In genomic region chrX:71098951-71099506, GRCh38 we compare ENCODE assay signal across 24 cellular contexts. TPM values are rescaled to one million over a fixed set of nuclear protein-coding genes. Genes with fewer than 3 reads are reported as not detected.
DNase-seq lines count a peak whose midpoint lies in the region; ATAC-seq and TF ChIP-seq lines count a peak whose summit lies in the region.
"Had no signal": no experiment of that assay in that cellular context is flagged by ENCODE, and none has a peak within 500 bp of the region (broad histone marks: within the 10 kb centered on the region; RNA-seq: fewer than 3 reads in every experiment).

No MANE protein-coding gene starts in this region.

- peaks cover 64% of the 10 kb centered on the region for H3K4me1 Mint-ChIP-seq in activated naive CD8-positive, alpha-beta T cell (ENCODE audit: low read depth)
- peaks cover 49% of the 10 kb centered on the region for H3K4me1 Mint-ChIP-seq in activated naive CD8-positive, alpha-beta T cell treated with anti-CD3 and anti-CD28 coated beads for 36 hours
- H3K4me1 Mint-ChIP-seq in WTC11 (peaks cover 52% of the 10 kb centered on the region), chondrocyte (ENCODE audit: low read depth) (peaks cover 12% of the 10 kb centered on the region)

- no peak; the same call in 1 of the 2 replicates for ATAC-seq in WTC11
- ATAC-seq: esophagus mucosa, HepG2 had no signal

- CTCF ChIA-PET in WTC11 (lab: Charles Lee): interaction anchor here (0.7 to 1.1 kb wide), 5 partner anchors 9 to 155 kb away, joined by 3 to 6 read pairs (median 4); partner anchors contain the start of genes MED12 and ZMYM3

- H3K36me3 ChIP-seq in mucosa of stomach (ENCODE audit: control insufficient read depth, insufficient read depth, low read length): no peaks in the 10 kb centered on the region
- H3K36me3 ChIP-seq: HAP-1, vagina had no signal

- DNase-seq in activated naive CD8-positive, alpha-beta T cell treated with anti-CD3 and anti-CD28 coated beads for 36 hours: no peak
- DNase-seq in WTC11 (ENCODE audit: low spot score): peak; percentile 26
- no peak for DNase-seq in NCI-H82 (lab: John Stamatoyannopoulos, UW)
- no peak for DNase-seq in chondrocyte (ENCODE audit: low spot score)
- DNase-seq in NCI-H1092 treated with DMSO at 0.1 percent for 48 hours (lab: John Stamatoyannopoulos, UW): no peak
- DNase-seq in hippocampal formation (lab: John Stamatoyannopoulos, UW): no peak
- DNase-seq: cerebellar nuclear complex, DMS153, NCI-H1417 treated with DMSO at 0.1 percent for 48 hours, retina had no signal

- H3K27me3 Mint-ChIP-seq in activated naive CD8-positive, alpha-beta T cell: no peaks in the 10 kb centered on the region
- H3K27me3 Mint-ChIP-seq in activated naive CD8-positive, alpha-beta T cell treated with anti-CD3 and anti-CD28 coated beads for 36 hours: no peaks in the 10 kb centered on the region
- H3K27me3 Mint-ChIP-seq in WTC11 (ENCODE audit: low read depth) (no peaks in the 10 kb centered on the region; the same call in 1 of the 2 replicates), chondrocyte (ENCODE audit: low read depth) (no peaks in the 10 kb centered on the region)
- H3K27me3 Mint-ChIP-seq: B cell had no signal

- no peaks in the 10 kb centered on the region for H3K9me3 ChIP-seq in mucosa of stomach (ENCODE audit: control insufficient read depth, low read length)
- H3K9me3 ChIP-seq: HAP-1, neutrophil, vagina had no signal

- H3K9ac ChIP-seq in mucosa of stomach (ENCODE audit: low read length): peak overlapping the region; percentile 2

- POLR2A ChIA-PET in WTC11 (lab: Charles Lee): interaction anchor here (1.0 to 1.2 kb wide), 2 partner anchors 19 to 83 kb away, joined by 3 to 5 read pairs; partner anchors contain the start of gene MED12

- H3K4me3 Mint-ChIP-seq in activated naive CD8-positive, alpha-beta T cell: peak overlapping the region; percentile 50
- no peak overlapping the region for H3K4me3 Mint-ChIP-seq in activated naive CD8-positive, alpha-beta T cell treated with anti-CD3 and anti-CD28 coated beads for 36 hours
- H3K4me3 Mint-ChIP-seq in WTC11: peak overlapping the region; percentile 69
- no peak overlapping the region for H3K4me3 Mint-ChIP-seq in chondrocyte (ENCODE audit: unreplicated experiment)
- H3K4me3 Mint-ChIP-seq: activated naive CD4-positive, alpha-beta T cell treated with anti-CD3 and anti-CD28 coated beads, Interleukin-2, amount 10 ng/mL, durations not matched to agents 7 days and 5 days; activated T-cell treated with anti-CD3 and anti-CD28 coated beads, Interleukin-2, amount 50 U/mL, for 24 hours; B cell had no signal

- TF ChIP-seq CTCF in WTC11 (IDR thresholded peaks at IDR 0.05) (no peak), chondrocyte (IDR thresholded peaks at IDR 0.05) (no peak)

- peaks cover 15% of the 10 kb centered on the region for H3K4me1 ChIP-seq in mucosa of stomach (ENCODE audit: control insufficient read depth, insufficient read depth, low read length)

- no peaks in the 10 kb centered on the region for H3K27me3 ChIP-seq in mucosa of stomach (ENCODE audit: control insufficient read depth, insufficient read depth, low read length)
- H3K27me3 ChIP-seq: neutrophil had no signal

- H3K36me3 Mint-ChIP-seq in activated naive CD8-positive, alpha-beta T cell: no peaks in the 10 kb centered on the region
- peaks cover 3% of the 10 kb centered on the region for H3K36me3 Mint-ChIP-seq in activated naive CD8-positive, alpha-beta T cell treated with anti-CD3 and anti-CD28 coated beads for 36 hours
- 0 out of 2 replicates have a peak, but pooled peaks cover 3% of the 10 kb centered on the region for H3K36me3 Mint-ChIP-seq in WTC11
- H3K36me3 Mint-ChIP-seq in chondrocyte (ENCODE audit: low read depth): no peaks in the 10 kb centered on the region

- H3K4me3 ChIP-seq in mucosa of stomach (ENCODE audit: low read length): no peak overlapping the region
- H3K4me3 ChIP-seq: HAP-1, SK-N-MC, vagina had no signal

- H3K9me3 Mint-ChIP-seq in activated naive CD8-positive, alpha-beta T cell (ENCODE audit: low read depth): no peaks in the 10 kb centered on the region
- H3K9me3 Mint-ChIP-seq in activated naive CD8-positive, alpha-beta T cell treated with anti-CD3 and anti-CD28 coated beads for 36 hours: no peaks in the 10 kb centered on the region
- H3K9me3 Mint-ChIP-seq in WTC11: no peaks in the 10 kb centered on the region
- peaks cover 3% of the 10 kb centered on the region for H3K9me3 Mint-ChIP-seq in chondrocyte (ENCODE audit: low read depth)
- H3K9me3 Mint-ChIP-seq: activated naive CD4-positive, alpha-beta T cell treated with anti-CD3 and anti-CD28 coated beads, Interleukin-2, amount 10 ng/mL, durations not matched to agents 7 days and 5 days; activated T-cell treated with anti-CD3 and anti-CD28 coated beads, Interleukin-2, amount 50 U/mL, for 24 hours had no signal

- peak overlapping the region; percentile 50 for H3K27ac Mint-ChIP-seq in activated naive CD8-positive, alpha-beta T cell
- no peak overlapping the region for H3K27ac Mint-ChIP-seq in activated naive CD8-positive, alpha-beta T cell treated with anti-CD3 and anti-CD28 coated beads for 36 hours
- H3K27ac Mint-ChIP-seq in WTC11 (peak overlapping the region; percentile 96), chondrocyte (ENCODE audit: unreplicated experiment) (no peak overlapping the region)
- H3K27ac Mint-ChIP-seq: activated naive CD4-positive, alpha-beta T cell treated with anti-CD3 and anti-CD28 coated beads, Interleukin-2, amount 10 ng/mL, durations not matched to agents 7 days and 5 days; activated T-cell treated with anti-CD3 and anti-CD28 coated beads, Interleukin-2, amount 50 U/mL, for 24 hours had no signal

TF ChIP-seq in WTC11, 78 proteins besides CTCF, POLR2A, EP300 and RAD21 (continues in another document):
- TF ChIP-seq CDX4 (CRISPR knock-in tag; IDR thresholded peaks at IDR 0.05; ENCODE audit: borderline replicate concordance) (no peak), JAZF1 (CRISPR knock-in tag; IDR thresholded peaks at IDR 0.05) (no peak), ZNF232 (CRISPR knock-in tag; IDR thresholded peaks at IDR 0.05) (no peak), USF2 (CRISPR knock-in tag; IDR thresholded peaks at IDR 0.05) (no peak), HMGA2 (CRISPR knock-in tag; IDR thresholded peaks at IDR 0.05) (no peak), ZNF396 (CRISPR knock-in tag; IDR thresholded peaks at IDR 0.05; ENCODE audit: borderline replicate concordance) (no peak), NR1H2 (CRISPR knock-in tag; IDR thresholded peaks at IDR 0.05) (no peak), ATF2 (CRISPR knock-in tag; IDR thresholded peaks at IDR 0.05; ENCODE audit: borderline replicate concordance, low read depth) (no peak), NFE2L1 (CRISPR knock-in tag; IDR thresholded peaks at IDR 0.05) (no peak), IRF1 (CRISPR knock-in tag; IDR thresholded peaks at IDR 0.05) (no peak)

RNA-seq across cellular contexts. Expression of gene FOXO4, which starts 3.4 kb away (rescaled TPM):
- 1 to 10 TPM; 6.0 to 7.8 TPM for total RNA-seq in activated naive CD8-positive, alpha-beta T cell treated with anti-CD3 and anti-CD28 coated beads for 36 hours
- total RNA-seq in WTC11 (2021): 35.3 to 48.3 TPM (median 37.0 TPM) in 3 replicates
- total RNA-seq in chondrocyte: 7.9 to 9.3 TPM (median 8.2 TPM) in 3 replicates

RNA-seq across cellular contexts. Expression of gene CXorf65, which starts 7.5 kb away (rescaled TPM):
- total RNA-seq in activated naive CD8-positive, alpha-beta T cell treated with anti-CD3 and anti-CD28 coated beads for 36 hours: 10 to 100 TPM in 1 of 2 experiments, 1 to 10 TPM in 1; 6.7 to 10.4 TPM
- total RNA-seq in WTC11 (2021) (not detected in 3 replicates), chondrocyte (not detected in 3 replicates)
- total RNA-seq: astrocyte, esophagus mucosa, frontal cortex, HepG2, subcutaneous adipose tissue, vagina had no signal

RNA-seq across cellular contexts. Expression of gene IL2RG, which starts 12.3 kb away (rescaled TPM):
- total RNA-seq in activated naive CD8-positive, alpha-beta T cell treated with anti-CD3 and anti-CD28 coated beads for 36 hours: 100 to 1,000 TPM; 231 to 241 TPM
- total RNA-seq in WTC11 (2021) (0.37 to 1.2 TPM (median 0.94 TPM) in 3 replicates), chondrocyte (not detected in 3 replicates)
- total RNA-seq: frontal cortex, HepG2 had no signal

RNA-seq across cellular contexts. Expression of gene MED12, which starts 19.4 kb away (rescaled TPM):
- total RNA-seq in activated naive CD8-positive, alpha-beta T cell treated with anti-CD3 and anti-CD28 coated beads for 36 hours: 10 to 100 TPM; 43.4 to 46.4 TPM
- total RNA-seq in WTC11 (2021): 35.6 to 38.4 TPM (median 37.0 TPM) in 3 replicates
- total RNA-seq in chondrocyte: 32.8 to 39.8 TPM (median 33.4 TPM) in 3 replicates

RNA-seq across cellular contexts. Expression of gene SNX12, which starts 30.9 kb away (rescaled TPM):
- 10 to 100 TPM; 44.4 to 44.8 TPM for total RNA-seq in activated naive CD8-positive, alpha-beta T cell treated with anti-CD3 and anti-CD28 coated beads for 36 hours
- total RNA-seq in WTC11 (2021) (69.4 to 79.6 TPM (median 74.2 TPM) in 3 replicates), chondrocyte (52.9 to 66.6 TPM (median 60.9 TPM) in 3 replicates)

Comparison
In these comparisons a context has a peak if more than half of its experiments do, and no peak if none do; other contexts are left out.
1. H3K27ac Mint-ChIP-seq: peak in activated naive CD8-positive, alpha-beta T cell (single experiment) and WTC11 (single experiment); none in activated naive CD8-positive, alpha-beta T cell treated with anti-CD3 and anti-CD28 coated beads for 36 hours (single experiment) and chondrocyte (single experiment).
2. H3K4me3 Mint-ChIP-seq: peak in activated naive CD8-positive, alpha-beta T cell (single experiment) and WTC11 (single experiment); none in activated naive CD8-positive, alpha-beta T cell treated with anti-CD3 and anti-CD28 coated beads for 36 hours (single experiment) and chondrocyte (single experiment).
3. RNA of gene IL2RG, which starts 12.3 kb away (total RNA-seq): 231 to 241 TPM in activated naive CD8-positive, alpha-beta T cell treated with anti-CD3 and anti-CD28 coated beads for 36 hours; 0.37 to 1.2 TPM in WTC11 and not detected in chondrocyte; every median in the first group is over 100 times any median in the second.